ENCODE assay signal across 4 cellular contexts in the genomic region with DNA sequence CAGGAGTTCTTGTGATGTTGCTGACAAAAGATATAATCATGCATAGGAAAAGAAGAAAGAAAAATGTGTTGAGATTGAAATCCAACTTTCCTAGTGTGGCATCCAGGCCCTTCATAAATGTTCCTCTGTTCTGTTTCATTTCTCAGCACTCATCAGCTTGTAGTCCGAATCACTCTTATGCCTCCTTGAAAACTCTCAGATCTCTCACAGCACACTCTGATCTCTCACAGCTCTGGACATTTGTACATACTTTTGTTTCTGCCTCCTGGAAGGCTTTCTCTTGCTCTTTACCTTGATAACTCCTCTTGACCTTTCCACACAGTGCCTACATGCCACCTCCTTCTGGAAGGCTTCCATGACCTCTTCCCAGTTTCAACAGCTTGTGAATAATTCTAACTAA.
"Had no signal": no experiment of that assay in that cellular context is flagged by ENCODE, and none has a peak within 500 bp of the region (broad histone marks: within the 10 kb centered on the region; RNA-seq: fewer than 3 reads in every experiment).

No MANE protein-coding gene starts in this region.

- H3K4me2 ChIP-seq: GM23338 had no signal

- ATAC-seq: GM23338 had no signal

- DNase-seq: H9, HCEC 1CT, IMR-90 had no signal

- H2AFZ ChIP-seq: GM23338 had no signal

- H3K4me3 ChIP-seq: GM23338 had no signal
